8 cellular contexts compared by ENCODE assay signal in genomic region chr1:58782308-58783089, GRCh38. TPM values are rescaled to one million over a fixed set of nuclear protein-coding genes. Genes with fewer than 3 reads are reported as not detected.
A peak's percentile ranks its signal among the peaks of the same experiment; 100 is the strongest.
DNase-seq lines count a peak whose midpoint lies in the region; ATAC-seq and TF ChIP-seq lines count a peak whose summit lies in the region.

No MANE protein-coding gene starts in this region.

- no peak for TF ChIP-seq CTCF in WTC11 (IDR thresholded peaks at IDR 0.05)

- CTCF ChIA-PET in WTC11 (lab: Charles Lee), result interaction anchor here (1.6 kb wide), 1 partner anchor 32 kb away, joined by 7 read pairs; no protein-coding TSS in a partner anchor

- no peaks in the 10 kb centered on the region for H3K9me3 Mint-ChIP-seq in WTC11

- ATAC-seq in WTC11 (peak; percentile 1), left lobe of liver (peak; percentile 37)

- H3K4me3 Mint-ChIP-seq in WTC11, result peak overlapping the region; percentile 76

- peaks cover 34% of the 10 kb centered on the region for H3K4me1 Mint-ChIP-seq in WTC11

- no peak overlapping the region for H3K27ac Mint-ChIP-seq in WTC11

- H3K27me3 Mint-ChIP-seq in WTC11 (ENCODE audit: low read depth), result peaks cover 42% of the 10 kb centered on the region

- POLR2A ChIA-PET in WTC11 (lab: Charles Lee), result interaction anchor here (0.8 to 2.2 kb wide), 7 partner anchors 34 to 514 kb away, joined by 3 to 7 read pairs (median 5); partner anchors contain the start of gene FGGY

- no peaks in the 10 kb centered on the region for H3K36me3 Mint-ChIP-seq in WTC11

- DNase-seq in NK-92 treated with Interleukin-12 subunit alpha and Interleukin-12 subunit beta, amount 100 ng/mL, for 24 hours (lab: John Stamatoyannopoulos, UW), result peak; percentile 62
- DNase-seq in NK-92 (lab: John Stamatoyannopoulos, UW; ENCODE audit: unreplicated experiment), result no peak
- DNase-seq in MV-4-11 (lab: John Stamatoyannopoulos, UW), result peak; percentile 60
- DNase-seq in WTC11 (ENCODE audit: low spot score), result peak; percentile 63
- DNase-seq in cerebellum (ENCODE audit: low spot score), result peak; percentile 30
- DNase-seq in left lobe of liver (ENCODE audit: low spot score), result no peak
- DNase-seq in stimulated activated CD4-positive, alpha-beta T cell treated with anti-CD3 and anti-CD28 coated beads, Interleukin-1b, Interleukin-23, amount 100 ng/mL, for 48 hours, result peak; percentile 60
- DNase-seq in HPDE6-E6E7 (ENCODE audit: extremely low spot score), result no peak

TF ChIP-seq in WTC11, 78 proteins besides CTCF, POLR2A, EP300 and RAD21 (continues in another document):
- TF ChIP-seq ZNF263 (CRISPR knock-in tag; IDR thresholded peaks at IDR 0.05; ENCODE audit: low read depth) (no peak), ETV6 (CRISPR knock-in tag; IDR thresholded peaks at IDR 0.05) (peak; percentile 81), NFE2L1 (CRISPR knock-in tag; IDR thresholded peaks at IDR 0.05) (peak; percentile 78), ESRRA (CRISPR knock-in tag; IDR thresholded peaks at IDR 0.05; ENCODE audit: borderline replicate concordance) (peak; percentile 91), NR2C2 (CRISPR knock-in tag; IDR thresholded peaks at IDR 0.05) (0 out of 2 replicates have a peak, but pooled peaks have one; percentile 26), ZBTB21 (CRISPR knock-in tag; IDR thresholded peaks at IDR 0.05; ENCODE audit: borderline replicate concordance) (peak; percentile 84), USF1 (CRISPR knock-in tag; IDR thresholded peaks at IDR 0.05) (no peak; the same call in 1 of the 2 replicates), KAT7 (CRISPR knock-in tag; IDR thresholded peaks at IDR 0.05; ENCODE audit: borderline replicate concordance) (peak; percentile 97; the same call in 1 of the 2 replicates), CREM (CRISPR knock-in tag; IDR thresholded peaks at IDR 0.05) (peak; percentile 25; the same call in 1 of the 2 replicates), TP53 (CRISPR knock-in tag; IDR thresholded peaks at IDR 0.05) (peak; percentile 92), CDX4 (CRISPR knock-in tag; IDR thresholded peaks at IDR 0.05; ENCODE audit: borderline replicate concordance) (no peak), EMX1 (CRISPR knock-in tag; IDR thresholded peaks at IDR 0.05) (no peak), SP1 (CRISPR knock-in tag; conservative IDR thresholded peaks at IDR 0.05) (peak; percentile 31; the same call in 1 of the 2 replicates), ZNF317 (CRISPR knock-in tag; IDR thresholded peaks at IDR 0.05; ENCODE audit: borderline replicate concordance, low read depth) (0 out of 2 replicates have a peak, but pooled peaks have one; percentile 47), FOXP4 (CRISPR knock-in tag; IDR thresholded peaks at IDR 0.05) (peak; percentile 96)
- TF ChIP-seq, protein P1, sequence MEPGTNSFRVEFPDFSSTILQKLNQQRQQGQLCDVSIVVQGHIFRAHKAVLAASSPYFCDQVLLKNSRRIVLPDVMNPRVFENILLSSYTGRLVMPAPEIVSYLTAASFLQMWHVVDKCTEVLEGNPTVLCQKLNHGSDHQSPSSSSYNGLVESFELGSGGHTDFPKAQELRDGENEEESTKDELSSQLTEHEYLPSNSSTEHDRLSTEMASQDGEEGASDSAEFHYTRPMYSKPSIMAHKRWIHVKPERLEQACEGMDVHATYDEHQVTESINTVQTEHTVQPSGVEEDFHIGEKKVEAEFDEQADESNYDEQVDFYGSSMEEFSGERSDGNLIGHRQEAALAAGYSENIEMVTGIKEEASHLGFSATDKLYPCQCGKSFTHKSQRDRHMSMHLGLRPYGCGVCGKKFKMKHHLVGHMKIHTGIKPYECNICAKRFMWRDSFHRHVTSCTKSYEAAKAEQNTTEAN (CRISPR knock-in tag; IDR thresholded peaks at IDR 0.05), result peak; percentile 97
- TF ChIP-seq, protein P2, sequence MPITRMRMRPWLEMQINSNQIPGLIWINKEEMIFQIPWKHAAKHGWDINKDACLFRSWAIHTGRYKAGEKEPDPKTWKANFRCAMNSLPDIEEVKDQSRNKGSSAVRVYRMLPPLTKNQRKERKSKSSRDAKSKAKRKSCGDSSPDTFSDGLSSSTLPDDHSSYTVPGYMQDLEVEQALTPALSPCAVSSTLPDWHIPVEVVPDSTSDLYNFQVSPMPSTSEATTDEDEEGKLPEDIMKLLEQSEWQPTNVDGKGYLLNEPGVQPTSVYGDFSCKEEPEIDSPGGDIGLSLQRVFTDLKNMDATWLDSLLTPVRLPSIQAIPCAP (CRISPR knock-in tag; IDR thresholded peaks at IDR 0.05), result peak; percentile 93
- TF ChIP-seq, protein P3, sequence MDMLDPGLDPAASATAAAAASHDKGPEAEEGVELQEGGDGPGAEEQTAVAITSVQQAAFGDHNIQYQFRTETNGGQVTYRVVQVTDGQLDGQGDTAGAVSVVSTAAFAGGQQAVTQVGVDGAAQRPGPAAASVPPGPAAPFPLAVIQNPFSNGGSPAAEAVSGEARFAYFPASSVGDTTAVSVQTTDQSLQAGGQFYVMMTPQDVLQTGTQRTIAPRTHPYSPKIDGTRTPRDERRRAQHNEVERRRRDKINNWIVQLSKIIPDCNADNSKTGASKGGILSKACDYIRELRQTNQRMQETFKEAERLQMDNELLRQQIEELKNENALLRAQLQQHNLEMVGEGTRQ (CRISPR knock-in tag; IDR thresholded peaks at IDR 0.05), result peak; percentile 35; the same call in 1 of the 2 replicates
- TF ChIP-seq, protein P4, sequence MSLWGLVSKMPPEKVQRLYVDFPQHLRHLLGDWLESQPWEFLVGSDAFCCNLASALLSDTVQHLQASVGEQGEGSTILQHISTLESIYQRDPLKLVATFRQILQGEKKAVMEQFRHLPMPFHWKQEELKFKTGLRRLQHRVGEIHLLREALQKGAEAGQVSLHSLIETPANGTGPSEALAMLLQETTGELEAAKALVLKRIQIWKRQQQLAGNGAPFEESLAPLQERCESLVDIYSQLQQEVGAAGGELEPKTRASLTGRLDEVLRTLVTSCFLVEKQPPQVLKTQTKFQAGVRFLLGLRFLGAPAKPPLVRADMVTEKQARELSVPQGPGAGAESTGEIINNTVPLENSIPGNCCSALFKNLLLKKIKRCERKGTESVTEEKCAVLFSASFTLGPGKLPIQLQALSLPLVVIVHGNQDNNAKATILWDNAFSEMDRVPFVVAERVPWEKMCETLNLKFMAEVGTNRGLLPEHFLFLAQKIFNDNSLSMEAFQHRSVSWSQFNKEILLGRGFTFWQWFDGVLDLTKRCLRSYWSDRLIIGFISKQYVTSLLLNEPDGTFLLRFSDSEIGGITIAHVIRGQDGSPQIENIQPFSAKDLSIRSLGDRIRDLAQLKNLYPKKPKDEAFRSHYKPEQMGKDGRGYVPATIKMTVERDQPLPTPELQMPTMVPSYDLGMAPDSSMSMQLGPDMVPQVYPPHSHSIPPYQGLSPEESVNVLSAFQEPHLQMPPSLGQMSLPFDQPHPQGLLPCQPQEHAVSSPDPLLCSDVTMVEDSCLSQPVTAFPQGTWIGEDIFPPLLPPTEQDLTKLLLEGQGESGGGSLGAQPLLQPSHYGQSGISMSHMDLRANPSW (CRISPR knock-in tag; conservative IDR thresholded peaks at IDR 0.05; ENCODE audit: low read depth), result no peak
- TF ChIP-seq, protein P5, sequence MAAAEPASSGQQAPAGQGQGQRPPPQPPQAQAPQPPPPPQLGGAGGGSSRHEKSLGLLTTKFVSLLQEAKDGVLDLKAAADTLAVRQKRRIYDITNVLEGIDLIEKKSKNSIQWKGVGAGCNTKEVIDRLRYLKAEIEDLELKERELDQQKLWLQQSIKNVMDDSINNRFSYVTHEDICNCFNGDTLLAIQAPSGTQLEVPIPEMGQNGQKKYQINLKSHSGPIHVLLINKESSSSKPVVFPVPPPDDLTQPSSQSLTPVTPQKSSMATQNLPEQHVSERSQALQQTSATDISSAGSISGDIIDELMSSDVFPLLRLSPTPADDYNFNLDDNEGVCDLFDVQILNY (CRISPR knock-in tag; IDR thresholded peaks at IDR 0.05), result peak; percentile 83; the same call in 1 of the 2 replicates
- TF ChIP-seq, protein P6, sequence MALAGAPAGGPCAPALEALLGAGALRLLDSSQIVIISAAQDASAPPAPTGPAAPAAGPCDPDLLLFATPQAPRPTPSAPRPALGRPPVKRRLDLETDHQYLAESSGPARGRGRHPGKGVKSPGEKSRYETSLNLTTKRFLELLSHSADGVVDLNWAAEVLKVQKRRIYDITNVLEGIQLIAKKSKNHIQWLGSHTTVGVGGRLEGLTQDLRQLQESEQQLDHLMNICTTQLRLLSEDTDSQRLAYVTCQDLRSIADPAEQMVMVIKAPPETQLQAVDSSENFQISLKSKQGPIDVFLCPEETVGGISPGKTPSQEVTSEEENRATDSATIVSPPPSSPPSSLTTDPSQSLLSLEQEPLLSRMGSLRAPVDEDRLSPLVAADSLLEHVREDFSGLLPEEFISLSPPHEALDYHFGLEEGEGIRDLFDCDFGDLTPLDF (CRISPR knock-in tag; IDR thresholded peaks at IDR 0.05), result peak; percentile 88

RNA-seq across cellular contexts. Expression of gene JUN, which starts 1.3 kb away (rescaled TPM):
- total RNA-seq in WTC11 (2021) (15.9 to 22.1 TPM (median 21.4 TPM) in 3 replicates), cerebellum (51.2 TPM), left lobe of liver (12.4 TPM)

Comparison
In these comparisons a context has a peak if more than half of its experiments do, and no peak if none do; other contexts are left out.
1. DNase-seq: peak in NK-92 treated with Interleukin-12 subunit alpha and Interleukin-12 subunit beta, amount 100 ng/mL, for 24 hours (single experiment), MV-4-11 (single experiment), WTC11 (single experiment), cerebellum (single experiment) and stimulated activated CD4-positive, alpha-beta T cell treated with anti-CD3 and anti-CD28 coated beads, Interleukin-1b, Interleukin-23, amount 100 ng/mL, for 48 hours (single experiment); none in NK-92 (single experiment), left lobe of liver (single experiment) and HPDE6-E6E7 (single experiment).